ENCODE assay signal across 1 cellular context in the genomic region with DNA sequence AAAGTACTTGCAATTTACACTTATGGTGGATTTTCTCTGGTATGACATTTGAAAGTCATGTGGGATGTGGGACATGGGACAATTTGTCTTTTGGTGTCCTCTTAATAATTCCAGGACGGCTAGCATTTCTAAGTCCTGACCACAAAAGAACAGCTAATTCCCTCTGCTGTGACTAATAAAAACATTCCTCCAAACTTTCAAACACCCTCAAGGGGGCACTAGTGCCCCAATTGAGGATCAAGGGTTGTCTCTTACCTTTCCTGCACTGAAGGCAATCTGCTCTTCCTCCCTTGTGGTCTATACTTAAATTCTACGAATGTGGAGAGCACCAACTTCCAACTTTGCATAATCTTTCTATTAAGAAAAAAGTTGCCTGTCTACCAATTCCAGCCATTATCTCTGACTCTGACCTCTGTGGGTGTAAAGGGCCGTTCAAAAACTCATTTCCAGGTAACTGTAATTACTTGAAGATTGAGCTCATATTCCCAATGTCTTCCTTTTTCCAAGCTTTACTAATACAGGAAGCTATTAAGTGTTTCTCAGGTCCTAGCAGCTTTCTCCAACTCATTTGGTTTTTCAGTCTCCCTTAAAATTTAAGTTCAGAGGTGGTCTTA.
TF ChIP-seq lines count a peak whose summit lies in the region.

No MANE protein-coding gene starts in this region.

TF ChIP-seq in GM23338, 12 proteins besides CTCF, POLR2A, EP300 and RAD21 (continued from another document):
- TF ChIP-seq, protein P1, sequence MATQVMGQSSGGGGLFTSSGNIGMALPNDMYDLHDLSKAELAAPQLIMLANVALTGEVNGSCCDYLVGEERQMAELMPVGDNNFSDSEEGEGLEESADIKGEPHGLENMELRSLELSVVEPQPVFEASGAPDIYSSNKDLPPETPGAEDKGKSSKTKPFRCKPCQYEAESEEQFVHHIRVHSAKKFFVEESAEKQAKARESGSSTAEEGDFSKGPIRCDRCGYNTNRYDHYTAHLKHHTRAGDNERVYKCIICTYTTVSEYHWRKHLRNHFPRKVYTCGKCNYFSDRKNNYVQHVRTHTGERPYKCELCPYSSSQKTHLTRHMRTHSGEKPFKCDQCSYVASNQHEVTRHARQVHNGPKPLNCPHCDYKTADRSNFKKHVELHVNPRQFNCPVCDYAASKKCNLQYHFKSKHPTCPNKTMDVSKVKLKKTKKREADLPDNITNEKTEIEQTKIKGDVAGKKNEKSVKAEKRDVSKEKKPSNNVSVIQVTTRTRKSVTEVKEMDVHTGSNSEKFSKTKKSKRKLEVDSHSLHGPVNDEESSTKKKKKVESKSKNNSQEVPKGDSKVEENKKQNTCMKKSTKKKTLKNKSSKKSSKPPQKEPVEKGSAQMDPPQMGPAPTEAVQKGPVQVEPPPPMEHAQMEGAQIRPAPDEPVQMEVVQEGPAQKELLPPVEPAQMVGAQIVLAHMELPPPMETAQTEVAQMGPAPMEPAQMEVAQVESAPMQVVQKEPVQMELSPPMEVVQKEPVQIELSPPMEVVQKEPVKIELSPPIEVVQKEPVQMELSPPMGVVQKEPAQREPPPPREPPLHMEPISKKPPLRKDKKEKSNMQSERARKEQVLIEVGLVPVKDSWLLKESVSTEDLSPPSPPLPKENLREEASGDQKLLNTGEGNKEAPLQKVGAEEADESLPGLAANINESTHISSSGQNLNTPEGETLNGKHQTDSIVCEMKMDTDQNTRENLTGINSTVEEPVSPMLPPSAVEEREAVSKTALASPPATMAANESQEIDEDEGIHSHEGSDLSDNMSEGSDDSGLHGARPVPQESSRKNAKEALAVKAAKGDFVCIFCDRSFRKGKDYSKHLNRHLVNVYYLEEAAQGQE (IDR thresholded peaks at IDR 0.05; ENCODE audit: unreplicated experiment): no peak
- TF ChIP-seq EZH2phosphoT487 (IDR thresholded peaks at IDR 0.05; ENCODE audit: unreplicated experiment) (no peak), EZH2 (IDR thresholded peaks at IDR 0.05; ENCODE audit: low read depth, unreplicated experiment) (no peak)
